In genomic region chr20:25120920-25121319, GRCh38 we compare ENCODE assay signal across 3 cellular contexts.
TF ChIP-seq lines count a peak whose summit lies in the region.

No MANE protein-coding gene starts in this region.

TF ChIP-seq in HepG2, 621 proteins besides CTCF, POLR2A, EP300 and RAD21:
- no peak for TF ChIP-seq ZNF674 (CRISPR knock-in tag; IDR thresholded peaks at IDR 0.05; ENCODE audit: low read depth)
- TF ChIP-seq MEF2D (CRISPR knock-in tag; IDR thresholded peaks at IDR 0.05), result no peak
- 0 out of 2 replicates have a peak, but pooled peaks have one; percentile 22 for TF ChIP-seq CREB1 (IDR thresholded peaks at IDR 0.05)
- no peak for TF ChIP-seq CREB1 (CRISPR knock-in tag; IDR thresholded peaks at IDR 0.05)
- no peak for TF ChIP-seq MXD1 (CRISPR knock-in tag; IDR thresholded peaks at IDR 0.05)
- TF ChIP-seq ATF7 (IDR thresholded peaks at IDR 0.05), result peak; percentile 87
- TF ChIP-seq ATF7 (CRISPR knock-in tag; IDR thresholded peaks at IDR 0.05), result no peak
- TF ChIP-seq GZF1 (CRISPR knock-in tag; IDR thresholded peaks at IDR 0.05), result no peak
- TF ChIP-seq, protein P1, sequence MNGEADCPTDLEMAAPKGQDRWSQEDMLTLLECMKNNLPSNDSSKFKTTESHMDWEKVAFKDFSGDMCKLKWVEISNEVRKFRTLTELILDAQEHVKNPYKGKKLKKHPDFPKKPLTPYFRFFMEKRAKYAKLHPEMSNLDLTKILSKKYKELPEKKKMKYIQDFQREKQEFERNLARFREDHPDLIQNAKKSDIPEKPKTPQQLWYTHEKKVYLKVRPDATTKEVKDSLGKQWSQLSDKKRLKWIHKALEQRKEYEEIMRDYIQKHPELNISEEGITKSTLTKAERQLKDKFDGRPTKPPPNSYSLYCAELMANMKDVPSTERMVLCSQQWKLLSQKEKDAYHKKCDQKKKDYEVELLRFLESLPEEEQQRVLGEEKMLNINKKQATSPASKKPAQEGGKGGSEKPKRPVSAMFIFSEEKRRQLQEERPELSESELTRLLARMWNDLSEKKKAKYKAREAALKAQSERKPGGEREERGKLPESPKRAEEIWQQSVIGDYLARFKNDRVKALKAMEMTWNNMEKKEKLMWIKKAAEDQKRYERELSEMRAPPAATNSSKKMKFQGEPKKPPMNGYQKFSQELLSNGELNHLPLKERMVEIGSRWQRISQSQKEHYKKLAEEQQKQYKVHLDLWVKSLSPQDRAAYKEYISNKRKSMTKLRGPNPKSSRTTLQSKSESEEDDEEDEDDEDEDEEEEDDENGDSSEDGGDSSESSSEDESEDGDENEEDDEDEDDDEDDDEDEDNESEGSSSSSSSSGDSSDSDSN (CRISPR knock-in tag; IDR thresholded peaks at IDR 0.05), result no peak
- TF ChIP-seq ZNF33A (CRISPR knock-in tag; IDR thresholded peaks at IDR 0.05; ENCODE audit: borderline replicate concordance), result no peak
- TF ChIP-seq ZBTB37 (CRISPR knock-in tag; IDR thresholded peaks at IDR 0.05), result no peak
- no peak for TF ChIP-seq ZNF749 (CRISPR knock-in tag; IDR thresholded peaks at IDR 0.05; ENCODE audit: borderline replicate concordance)
TF ChIP-seq in HepG2: peak in this region for 2.

TF ChIP-seq in A549, 52 proteins besides CTCF, POLR2A, EP300 and RAD21:
- TF ChIP-seq TP53 (CRISPR knock-in tag; IDR thresholded peaks at IDR 0.05) (no peak), RARB (CRISPR knock-in tag; IDR thresholded peaks at IDR 0.05) (no peak), NPAS2 (CRISPR knock-in tag; IDR thresholded peaks at IDR 0.05; ENCODE audit: borderline replicate concordance) (no peak), BCL3 (IDR thresholded peaks at IDR 0.05) (no peak), HEYL (CRISPR knock-in tag; IDR thresholded peaks at IDR 0.05) (no peak), NR3C1 (IDR thresholded peaks at IDR 0.05) (no peak), POLR2AphosphoS2 (conservative IDR thresholded peaks at IDR 0.05; ENCODE audit: low read length) (no peak), E2F6 (IDR thresholded peaks at IDR 0.05; ENCODE audit: borderline replicate concordance, low read depth) (no peak), JUNB (IDR thresholded peaks at IDR 0.05) (no peak), MAFK (IDR thresholded peaks at IDR 0.05; ENCODE audit: partially characterized antibody) (no peak), EHF (CRISPR knock-in tag; IDR thresholded peaks at IDR 0.05) (no peak), SMC3 (IDR thresholded peaks at IDR 0.05) (no peak), FOSB (CRISPR knock-in tag; IDR thresholded peaks at IDR 0.05) (no peak), GATA3 (IDR thresholded peaks at IDR 0.05; ENCODE audit: borderline replicate concordance) (no peak), JUN (IDR thresholded peaks at IDR 0.05) (no peak), NFE2L2 (conservative IDR thresholded peaks at IDR 0.05; ENCODE audit: low read length) (no peak), CEBPB (IDR thresholded peaks at IDR 0.05) (no peak), ZC3H11A (IDR thresholded peaks at IDR 0.05) (no peak)
- TF ChIP-seq, protein P2, sequence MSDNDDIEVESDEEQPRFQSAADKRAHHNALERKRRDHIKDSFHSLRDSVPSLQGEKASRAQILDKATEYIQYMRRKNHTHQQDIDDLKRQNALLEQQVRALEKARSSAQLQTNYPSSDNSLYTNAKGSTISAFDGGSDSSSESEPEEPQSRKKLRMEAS (IDR thresholded peaks at IDR 0.05), result no peak
- TF ChIP-seq, protein P3, sequence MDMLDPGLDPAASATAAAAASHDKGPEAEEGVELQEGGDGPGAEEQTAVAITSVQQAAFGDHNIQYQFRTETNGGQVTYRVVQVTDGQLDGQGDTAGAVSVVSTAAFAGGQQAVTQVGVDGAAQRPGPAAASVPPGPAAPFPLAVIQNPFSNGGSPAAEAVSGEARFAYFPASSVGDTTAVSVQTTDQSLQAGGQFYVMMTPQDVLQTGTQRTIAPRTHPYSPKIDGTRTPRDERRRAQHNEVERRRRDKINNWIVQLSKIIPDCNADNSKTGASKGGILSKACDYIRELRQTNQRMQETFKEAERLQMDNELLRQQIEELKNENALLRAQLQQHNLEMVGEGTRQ (IDR thresholded peaks at IDR 0.05), result no peak

TF ChIP-seq in HEK293, 187 proteins besides CTCF, POLR2A, EP300 and RAD21:
- TF ChIP-seq, protein P4, sequence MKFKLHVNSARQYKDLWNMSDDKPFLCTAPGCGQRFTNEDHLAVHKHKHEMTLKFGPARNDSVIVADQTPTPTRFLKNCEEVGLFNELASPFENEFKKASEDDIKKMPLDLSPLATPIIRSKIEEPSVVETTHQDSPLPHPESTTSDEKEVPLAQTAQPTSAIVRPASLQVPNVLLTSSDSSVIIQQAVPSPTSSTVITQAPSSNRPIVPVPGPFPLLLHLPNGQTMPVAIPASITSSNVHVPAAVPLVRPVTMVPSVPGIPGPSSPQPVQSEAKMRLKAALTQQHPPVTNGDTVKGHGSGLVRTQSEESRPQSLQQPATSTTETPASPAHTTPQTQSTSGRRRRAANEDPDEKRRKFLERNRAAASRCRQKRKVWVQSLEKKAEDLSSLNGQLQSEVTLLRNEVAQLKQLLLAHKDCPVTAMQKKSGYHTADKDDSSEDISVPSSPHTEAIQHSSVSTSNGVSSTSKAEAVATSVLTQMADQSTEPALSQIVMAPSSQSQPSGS (tag by site-specific recombination; IDR thresholded peaks at IDR 0.05; ENCODE audit: low read depth), result peak; percentile 61
- TF ChIP-seq, protein P5, sequence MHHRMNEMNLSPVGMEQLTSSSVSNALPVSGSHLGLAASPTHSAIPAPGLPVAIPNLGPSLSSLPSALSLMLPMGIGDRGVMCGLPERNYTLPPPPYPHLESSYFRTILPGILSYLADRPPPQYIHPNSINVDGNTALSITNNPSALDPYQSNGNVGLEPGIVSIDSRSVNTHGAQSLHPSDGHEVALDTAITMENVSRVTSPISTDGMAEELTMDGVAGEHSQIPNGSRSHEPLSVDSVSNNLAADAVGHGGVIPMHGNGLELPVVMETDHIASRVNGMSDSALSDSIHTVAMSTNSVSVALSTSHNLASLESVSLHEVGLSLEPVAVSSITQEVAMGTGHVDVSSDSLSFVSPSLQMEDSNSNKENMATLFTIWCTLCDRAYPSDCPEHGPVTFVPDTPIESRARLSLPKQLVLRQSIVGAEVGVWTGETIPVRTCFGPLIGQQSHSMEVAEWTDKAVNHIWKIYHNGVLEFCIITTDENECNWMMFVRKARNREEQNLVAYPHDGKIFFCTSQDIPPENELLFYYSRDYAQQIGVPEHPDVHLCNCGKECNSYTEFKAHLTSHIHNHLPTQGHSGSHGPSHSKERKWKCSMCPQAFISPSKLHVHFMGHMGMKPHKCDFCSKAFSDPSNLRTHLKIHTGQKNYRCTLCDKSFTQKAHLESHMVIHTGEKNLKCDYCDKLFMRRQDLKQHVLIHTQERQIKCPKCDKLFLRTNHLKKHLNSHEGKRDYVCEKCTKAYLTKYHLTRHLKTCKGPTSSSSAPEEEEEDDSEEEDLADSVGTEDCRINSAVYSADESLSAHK (tag by site-specific recombination; IDR thresholded peaks at IDR 0.05), result no peak
- TF ChIP-seq KLF8 (tag by site-specific recombination; IDR thresholded peaks at IDR 0.05) (no peak), SP3 (tag by site-specific recombination; IDR thresholded peaks at IDR 0.05) (no peak)
TF ChIP-seq in HEK293: peak in this region for 1.
